Comparison of ENCODE assay signal across 7 cellular contexts in genomic region chrY:19015213-19015612, GRCh38.
"Had no signal": no experiment of that assay in that cellular context is flagged by ENCODE, and none has a peak within 500 bp of the region (broad histone marks: within the 10 kb centered on the region; RNA-seq: fewer than 3 reads in every experiment).

No MANE protein-coding gene starts in this region.

- H3K4me3 ChIP-seq: GM23248, GM23338, HAP-1 had no signal

- H3K27ac Mint-ChIP-seq: GM23338, H9, HFFc6 had no signal

- H3K9me3 Mint-ChIP-seq: GM23338, H9, HFFc6 had no signal

- DNase-seq: GOT3, H7, H9, HFFc6 had no signal

- H3K4me1 Mint-ChIP-seq: H9 had no signal

- H3K4me2 ChIP-seq: GM23338 had no signal

- H3K9me3 ChIP-seq: HAP-1 had no signal

- H3K4me3 Mint-ChIP-seq: GM23338, H9, HFFc6 had no signal

- H3K4me1 ChIP-seq: HAP-1 had no signal

- H3K27ac ChIP-seq: GM23248 had no signal

- H2AFZ ChIP-seq: GM23248, GM23338 had no signal

- H3K9ac ChIP-seq: GM23248 had no signal

- H3K36me3 ChIP-seq: HAP-1 had no signal
